In genomic region chr17:35089846-35090193, GRCh38 we compare ENCODE assay signal across 8 cellular contexts. TPM values are rescaled to one million over a fixed set of nuclear protein-coding genes. Genes with fewer than 3 reads are reported as not detected.
DNase-seq lines count a peak whose midpoint lies in the region; ATAC-seq and TF ChIP-seq lines count a peak whose summit lies in the region.

No MANE protein-coding gene starts in this region.

- peak overlapping the region; percentile 100 for H2AFZ ChIP-seq in GM23338

- H3K4me2 ChIP-seq in GM23338: peak overlapping the region; percentile 84

- peaks cover 42% of the 10 kb centered on the region for H3K4me1 ChIP-seq in CD4-positive, CD25-positive, alpha-beta regulatory T cell (ENCODE audit: control insufficient read depth, insufficient read depth, low read length, poor library complexity, severe bottlenecking)
- H3K4me1 ChIP-seq in GM23338 (ENCODE audit: insufficient read depth) (peaks cover 41% of the 10 kb centered on the region), NT2/D1 (ENCODE audit: insufficient read depth, insufficient read length) (peaks cover 3% of the 10 kb centered on the region), spleen (peaks cover 12 to 55% (median 37%) of the 10 kb centered on the region in 6 donors)

- H3K79me2 ChIP-seq in GM23338 (replicated peaks; ENCODE audit: insufficient read depth): peaks cover 6% of the 10 kb centered on the region

- H3K36me3 Mint-ChIP-seq in CD4-positive, CD25-positive, alpha-beta regulatory T cell: no peaks in the 10 kb centered on the region
- H3K36me3 Mint-ChIP-seq in GM23338 (ENCODE audit: low read depth): no peaks in the 10 kb centered on the region; the same call in 2 of the 3 replicates
- H3K36me3 Mint-ChIP-seq in activated naive CD8-positive, alpha-beta T cell treated with anti-CD3 and anti-CD28 coated beads, Interleukin-2, amount 10 ng/mL, durations not matched to agents 7 days and 5 days: peaks cover 2% of the 10 kb centered on the region

- peak overlapping the region; percentile 97 for H3K27ac ChIP-seq in CD4-positive, CD25-positive, alpha-beta regulatory T cell (ENCODE audit: insufficient read depth, low read length, poor library complexity, severe bottlenecking)
- H3K27ac ChIP-seq in GM23338 (ENCODE audit: low read depth): peak overlapping the region; percentile 67
- H3K27ac ChIP-seq in spleen: peak overlapping the region; percentile 70 to 98 (median 96)

- H3K9me3 ChIP-seq in CD4-positive, CD25-positive, alpha-beta regulatory T cell (ENCODE audit: control insufficient read depth in 2 of 2, low read length in 2 of 2): no peaks in the 10 kb centered on the region
- H3K9me3 ChIP-seq in NT2/D1 (ENCODE audit: insufficient read depth, low read length) (no peaks in the 10 kb centered on the region), spleen (no peaks in the 10 kb centered on the region)

- intact Hi-C loops in spleen (cut with DNase I; ENCODE audit: low total_unique reads): loop anchor here (2.0 to 10.0 kb wide), 2 partner anchors 65 to 91 kb away; no protein-coding TSS in a partner anchor

- H3K27me3 ChIP-seq in CD4-positive, CD25-positive, alpha-beta regulatory T cell (ENCODE audit: control insufficient read depth, insufficient read depth, low read length): no peaks in the 10 kb centered on the region
- peaks cover 8% of the 10 kb centered on the region; the same call in 1 of the 2 replicates for H3K27me3 ChIP-seq in GM23338 (ENCODE audit: insufficient read depth)
- H3K27me3 ChIP-seq in NT2/D1 (ENCODE audit: insufficient read depth, insufficient read length): no peaks in the 10 kb centered on the region
- no peaks in the 10 kb centered on the region for H3K27me3 ChIP-seq in spleen (replicated peaks in 1 of 7)

- H3K27ac Mint-ChIP-seq in CD4-positive, CD25-positive, alpha-beta regulatory T cell: peak overlapping the region; percentile 94 to 95 (median 94)
- H3K27ac Mint-ChIP-seq in GM23338: peak overlapping the region; percentile 77
- peak overlapping the region; percentile 91 for H3K27ac Mint-ChIP-seq in activated naive CD8-positive, alpha-beta T cell treated with anti-CD3 and anti-CD28 coated beads, Interleukin-2, amount 10 ng/mL, durations not matched to agents 7 days and 5 days

- peak in 1 of 2 donors; percentile 0 for ATAC-seq in CD4-positive, CD25-positive, alpha-beta regulatory T cell (ENCODE audit: low read depth in 2 of 2)
- peak; percentile 57 for ATAC-seq in GM23338
- ATAC-seq in activated naive CD8-positive, alpha-beta T cell treated with anti-CD3 and anti-CD28 coated beads, Interleukin-2, amount 10 ng/mL, durations not matched to agents 7 days and 5 days (ENCODE audit: low read depth): no peak
- ATAC-seq in GM18907 (IDR thresholded peaks at IDR 0.05; ENCODE audit: unreplicated experiment): no peak
- ATAC-seq in GM19452 (IDR thresholded peaks at IDR 0.05; ENCODE audit: unreplicated experiment): no peak

- peak overlapping the region; percentile 58 for H3K9ac ChIP-seq in NT2/D1 (ENCODE audit: insufficient read length, low read depth)

- H3F3A ChIP-seq in GM23338 (replicated peaks; ENCODE audit: low read depth): peaks cover 10% of the 10 kb centered on the region; the same call in 1 of the 2 replicates

- no peaks in the 10 kb centered on the region for H3K9me2 ChIP-seq in GM23338 (ENCODE audit: insufficient read depth)

- POLR2A ChIA-PET in activated naive CD8-positive, alpha-beta T cell treated with anti-CD3 and anti-CD28 coated beads, Interleukin-2, amount 10 ng/mL, durations not matched to agents 7 days and 5 days (lab: Charles Lee): interaction anchor here (0.7 to 3.0 kb wide), 13 partner anchors 10 to 151 kb away, joined by 3 to 15 read pairs (median 4); partner anchors contain the start of genes CCT6B, LIG3, RAD51D and RFFL

- peak overlapping the region; percentile 91 for H3K4me3 ChIP-seq in CD4-positive, CD25-positive, alpha-beta regulatory T cell (ENCODE audit: low read depth, low read length)
- H3K4me3 ChIP-seq in GM23338 (peak overlapping the region; percentile 51), NT2/D1 (ENCODE audit: insufficient read length, low read depth) (peak overlapping the region; percentile 28), iPS-11a (ENCODE audit: low read depth, low read length) (peak overlapping the region; percentile 20), spleen (peak overlapping the region; percentile 0 to 97 (median 90))

- DNase-seq in CD4-positive, CD25-positive, alpha-beta regulatory T cell: peak in 1 of 3 donors; percentile 33
- peak; percentile 72 for DNase-seq in GM23338 (ENCODE audit: low spot score)
- no peak for DNase-seq in NT2/D1 (ENCODE audit: low read depth, low spot score)
- no peak for DNase-seq in activated naive CD8-positive, alpha-beta T cell treated with anti-CD3 and anti-CD28 coated beads, Interleukin-2, amount 10 ng/mL, durations not matched to agents 7 days and 5 days
- peak; percentile 84 for DNase-seq in spleen

- H3K4me3 Mint-ChIP-seq in CD4-positive, CD25-positive, alpha-beta regulatory T cell: peak overlapping the region; percentile 92 to 99 (median 94)
- peak overlapping the region; percentile 68 for H3K4me3 Mint-ChIP-seq in GM23338
- peak overlapping the region; percentile 83 for H3K4me3 Mint-ChIP-seq in activated naive CD8-positive, alpha-beta T cell treated with anti-CD3 and anti-CD28 coated beads, Interleukin-2, amount 10 ng/mL, durations not matched to agents 7 days and 5 days

- WGBS in spleen, 5 donors: 17 to 44% (median 25%) methylated on average over 10 of the region's 10 CpGs

- H4K20me1 ChIP-seq in GM23338 (replicated peaks; ENCODE audit: insufficient read depth): no peaks in the 10 kb centered on the region

- H3K36me3 ChIP-seq in CD4-positive, CD25-positive, alpha-beta regulatory T cell (ENCODE audit: control insufficient read depth, insufficient read depth, low read length): no peaks in the 10 kb centered on the region
- H3K36me3 ChIP-seq in GM23338 (ENCODE audit: insufficient read depth) (no peaks in the 10 kb centered on the region), NT2/D1 (ENCODE audit: insufficient read depth, insufficient read length, low read length) (no peaks in the 10 kb centered on the region), spleen (no peaks in the 10 kb centered on the region)

- TF ChIP-seq CTCF in GM23338 (conservative IDR thresholded peaks at IDR 0.05; ENCODE audit: low read depth in 2 of 2) (no peak), spleen (IDR thresholded peaks at IDR 0.05 in 8 of 11, conservative IDR thresholded peaks at IDR 0.05 in 3 of 11) (no peak)

- no peak for TF ChIP-seq POLR2A in spleen (IDR thresholded peaks at IDR 0.05)

- no peaks in the 10 kb centered on the region for H3K9me3 Mint-ChIP-seq in CD4-positive, CD25-positive, alpha-beta regulatory T cell
- H3K9me3 Mint-ChIP-seq in GM23338: no peaks in the 10 kb centered on the region; the same call in 2 of the 3 replicates
- no peaks in the 10 kb centered on the region for H3K9me3 Mint-ChIP-seq in activated naive CD8-positive, alpha-beta T cell treated with anti-CD3 and anti-CD28 coated beads, Interleukin-2, amount 10 ng/mL, durations not matched to agents 7 days and 5 days

- no peaks in the 10 kb centered on the region for H3K27me3 Mint-ChIP-seq in CD4-positive, CD25-positive, alpha-beta regulatory T cell
- peaks cover 10% of the 10 kb centered on the region for H3K27me3 Mint-ChIP-seq in GM23338 (ENCODE audit: insufficient read depth, low read depth, poor library complexity)
- H3K27me3 Mint-ChIP-seq in activated naive CD8-positive, alpha-beta T cell treated with anti-CD3 and anti-CD28 coated beads, Interleukin-2, amount 10 ng/mL, durations not matched to agents 7 days and 5 days: no peaks in the 10 kb centered on the region

- peaks cover 27 to 45% (median 33%) of the 10 kb centered on the region in 4 donors for H3K4me1 Mint-ChIP-seq in CD4-positive, CD25-positive, alpha-beta regulatory T cell
- peaks cover 44% of the 10 kb centered on the region for H3K4me1 Mint-ChIP-seq in GM23338
- H3K4me1 Mint-ChIP-seq in activated naive CD8-positive, alpha-beta T cell treated with anti-CD3 and anti-CD28 coated beads, Interleukin-2, amount 10 ng/mL, durations not matched to agents 7 days and 5 days: peaks cover 24% of the 10 kb centered on the region

RNA-seq across cellular contexts. Expression of gene RFFL, which starts 26.3 kb away (rescaled TPM):
- total RNA-seq in CD4-positive, CD25-positive, alpha-beta regulatory T cell: 118 TPM
- polyA plus RNA-seq in CD4-positive, CD25-positive, alpha-beta regulatory T cell: 100 to 1,000 TPM in 1 of 4 donors, 10 to 100 TPM in 3; 69.8 to 128 (median 79.3) TPM
- 22.2 and 29.2 TPM in 2 replicates for total RNA-seq in GM23338 (2014; rRNA removed; shearing (Covaris generic))
- polyA plus RNA-seq in GM23338 (2016; fragmentation: Nextera tagmentation; extraction: Ambion mirVana) (4.1 and 6.4 TPM in 2 replicates), spleen (1 to 10 TPM; 5.7 to 9.2 (median 7.4) TPM)
- 10 to 100 TPM; 37.4 to 42.3 TPM for total RNA-seq in activated naive CD8-positive, alpha-beta T cell treated with anti-CD3 and anti-CD28 coated beads, Interleukin-2, amount 10 ng/mL, durations not matched to agents 7 days and 5 days
- 10 to 100 TPM; 28.1 to 39.7 (median 33.0) TPM for total RNA-seq in spleen

RNA-seq across cellular contexts. Expression of gene RAD51D, which starts 29.8 kb away (rescaled TPM):
- total RNA-seq in CD4-positive, CD25-positive, alpha-beta regulatory T cell: 11.7 TPM
- polyA plus RNA-seq in CD4-positive, CD25-positive, alpha-beta regulatory T cell: 10 to 100 TPM in 2 of 4 donors, 1 to 10 TPM in 2; 7.0 to 11.5 (median 10.3) TPM
- total RNA-seq in GM23338 (2014; rRNA removed; shearing (Covaris generic)): 11.0 and 13.2 TPM in 2 replicates
- polyA plus RNA-seq in GM23338 (2016; fragmentation: Nextera tagmentation; extraction: Ambion mirVana): 5.9 and 7.3 TPM in 2 replicates
- total RNA-seq in activated naive CD8-positive, alpha-beta T cell treated with anti-CD3 and anti-CD28 coated beads, Interleukin-2, amount 10 ng/mL, durations not matched to agents 7 days and 5 days: 10 to 100 TPM; 27.3 to 33.8 TPM
- 10 to 100 TPM in 6 of 7 donors, 1 to 10 TPM in 1; 9.0 to 24.1 (median 14.9) TPM for total RNA-seq in spleen
- 1 to 10 TPM; 4.0 to 8.4 (median 5.5) TPM for polyA plus RNA-seq in spleen

RNA-seq across cellular contexts. Expression of gene FNDC8, which starts 31.6 kb away (rescaled TPM):
- not detected for total RNA-seq in CD4-positive, CD25-positive, alpha-beta regulatory T cell
- polyA plus RNA-seq in CD4-positive, CD25-positive, alpha-beta regulatory T cell: not detected
- total RNA-seq in GM23338 (2014; rRNA removed; shearing (Covaris generic)): not detected in 2 replicates
- not detected in 2 replicates for polyA plus RNA-seq in GM23338 (2016; fragmentation: Nextera tagmentation; extraction: Ambion mirVana)
- total RNA-seq in activated naive CD8-positive, alpha-beta T cell treated with anti-CD3 and anti-CD28 coated beads, Interleukin-2, amount 10 ng/mL, durations not matched to agents 7 days and 5 days: not detected
- not detected for total RNA-seq in spleen
- under 1 TPM in 1 of 3 donors, not detected in 2; 0.10 TPM for polyA plus RNA-seq in spleen

RNA-seq across cellular contexts. Expression of gene NLE1, which starts 52.3 kb away (rescaled TPM):
- 9.8 TPM for total RNA-seq in CD4-positive, CD25-positive, alpha-beta regulatory T cell
- polyA plus RNA-seq in CD4-positive, CD25-positive, alpha-beta regulatory T cell: 1 to 10 TPM; 3.1 to 5.3 (median 3.8) TPM
- 54.8 and 66.4 TPM in 2 replicates for total RNA-seq in GM23338 (2014; rRNA removed; shearing (Covaris generic))
- polyA plus RNA-seq in GM23338 (2016; fragmentation: Nextera tagmentation; extraction: Ambion mirVana) (16.6 and 17.9 TPM in 2 replicates), spleen (1 to 10 TPM; 5.8 to 9.6 (median 8.8) TPM)
- 10 to 100 TPM; 13.4 to 17.4 TPM for total RNA-seq in activated naive CD8-positive, alpha-beta T cell treated with anti-CD3 and anti-CD28 coated beads, Interleukin-2, amount 10 ng/mL, durations not matched to agents 7 days and 5 days
- 10 to 100 TPM in 6 of 7 donors, 1 to 10 TPM in 1; 9.8 to 17.3 (median 12.5) TPM for total RNA-seq in spleen

RNA-seq across cellular contexts. Expression of gene UNC45B, which starts 57.8 kb away (rescaled TPM):
- 0.44 TPM for total RNA-seq in CD4-positive, CD25-positive, alpha-beta regulatory T cell
- under 1 TPM; 0.29 to 0.63 (median 0.43) TPM for polyA plus RNA-seq in CD4-positive, CD25-positive, alpha-beta regulatory T cell
- total RNA-seq in GM23338 (2014; rRNA removed; shearing (Covaris generic)): 0.03 and 0.04 TPM in 2 replicates
- polyA plus RNA-seq in GM23338 (2016; fragmentation: Nextera tagmentation; extraction: Ambion mirVana) (0.16 TPM in 1 of 2 replicates, not detected in the other), spleen (under 1 TPM; 0.08 to 0.51 (median 0.22) TPM)
- total RNA-seq in activated naive CD8-positive, alpha-beta T cell treated with anti-CD3 and anti-CD28 coated beads, Interleukin-2, amount 10 ng/mL, durations not matched to agents 7 days and 5 days: under 1 TPM; 0.14 to 0.20 TPM
- total RNA-seq in spleen: 1 to 10 TPM; 1.3 to 3.9 (median 2.5) TPM

Comparison
In these comparisons a context has a peak if more than half of its experiments do, and no peak if none do; other contexts are left out.
1. DNase-seq: peak in GM23338 (single experiment) and spleen (single experiment); none in NT2/D1 (single experiment) and activated naive CD8-positive, alpha-beta T cell treated with anti-CD3 and anti-CD28 coated beads, Interleukin-2, amount 10 ng/mL, durations not matched to agents 7 days and 5 days (single experiment).
2. H3K4me3 ChIP-seq: peak in every context shown above with its lines; median percentile 91 in CD4-positive, CD25-positive, alpha-beta regulatory T cell; 90 in spleen; 51 in GM23338; 28 in NT2/D1; 20 in iPS-11a.
3. Peak in every context shown above with its lines, with median percentiles within 50 percentile points of each other: H3K27ac ChIP-seq, H3K27ac Mint-ChIP-seq and H3K4me3 Mint-ChIP-seq.